ENCODE assay signal across 8 cellular contexts in genomic region chr6:45930419-45931059, GRCh38.
DNase-seq lines count a peak whose midpoint lies in the region; ATAC-seq and TF ChIP-seq lines count a peak whose summit lies in the region.

No MANE protein-coding gene starts in this region.

- peaks cover 9% of the 10 kb centered on the region for H3K4me1 Mint-ChIP-seq in activated naive CD8-positive, alpha-beta T cell treated with anti-CD3 and anti-CD28 coated beads, Interleukin-2, amount 50 U/mL, for 24 hours

- no peak overlapping the region for H3K4me3 Mint-ChIP-seq in activated naive CD8-positive, alpha-beta T cell treated with anti-CD3 and anti-CD28 coated beads, Interleukin-2, amount 50 U/mL, for 24 hours

- H3K9me3 ChIP-seq in MG63 (no peaks in the 10 kb centered on the region), heart right ventricle (no peaks in the 10 kb centered on the region)

- ATAC-seq in activated naive CD8-positive, alpha-beta T cell treated with anti-CD3 and anti-CD28 coated beads, Interleukin-2, amount 50 U/mL, for 24 hours = no peak
- ATAC-seq in heart right ventricle (peak; percentile 60 to 83 (median 80)), HG02678 (IDR thresholded peaks at IDR 0.05; ENCODE audit: unreplicated experiment) (no peak), HG03521 (IDR thresholded peaks at IDR 0.05; ENCODE audit: unreplicated experiment) (no peak)

- peak; percentile 85 for DNase-seq in ELF-1 (ENCODE audit: low read depth, low spot score)
- peak; percentile 40 for DNase-seq in MG63
- DNase-seq in SW 1271 (lab: John Stamatoyannopoulos, UW) = peak; percentile 23 to 46
- peak; percentile 71 for DNase-seq in activated naive CD8-positive, alpha-beta T cell treated with anti-CD3 and anti-CD28 coated beads, Interleukin-2, amount 50 U/mL, for 24 hours
- peak; percentile 56 to 73 for DNase-seq in heart right ventricle
- peak; percentile 45 for DNase-seq in renal cortical epithelial cell (ENCODE audit: low read depth)

- H3K27ac Mint-ChIP-seq in activated naive CD8-positive, alpha-beta T cell treated with anti-CD3 and anti-CD28 coated beads, Interleukin-2, amount 50 U/mL, for 24 hours = no peak overlapping the region

- peaks cover 0 to 69% (median 21%) of the 10 kb centered on the region in 9 donors for H3K4me1 ChIP-seq in heart right ventricle

- intact Hi-C loops in heart right ventricle (cut with DNase I) = loop anchor here in 7 of 10 donors (2.0 to 10.0 kb wide), 11 partner anchors 82 to 484 kb away; partner anchors contain the start of gene CLIC5 (in 3 of the 7)

- peak overlapping the region in 6 of 10 donors; percentile 2 to 62 (median 45) for H3K27ac ChIP-seq in heart right ventricle

- no peaks in the 10 kb centered on the region for H3K36me3 ChIP-seq in MG63
- H3K36me3 ChIP-seq in heart right ventricle = peaks cover 0 to 47% (median 0%) of the 10 kb centered on the region in 9 donors

- H3K36me3 Mint-ChIP-seq in activated naive CD8-positive, alpha-beta T cell treated with anti-CD3 and anti-CD28 coated beads, Interleukin-2, amount 50 U/mL, for 24 hours (ENCODE audit: low read depth) = no peaks in the 10 kb centered on the region

- no peak overlapping the region for H3K4me3 ChIP-seq in MG63
- H3K4me3 ChIP-seq in heart right ventricle = no peak overlapping the region

- H3K27me3 ChIP-seq in MG63 (no peaks in the 10 kb centered on the region), heart right ventricle (no peaks in the 10 kb centered on the region)

- no peaks in the 10 kb centered on the region for H3K27me3 Mint-ChIP-seq in activated naive CD8-positive, alpha-beta T cell treated with anti-CD3 and anti-CD28 coated beads, Interleukin-2, amount 50 U/mL, for 24 hours

- peak; percentile 92 to 98 (median 97) for TF ChIP-seq CTCF in heart right ventricle (IDR thresholded peaks at IDR 0.05)

- no peaks in the 10 kb centered on the region for H3K9me3 Mint-ChIP-seq in activated naive CD8-positive, alpha-beta T cell treated with anti-CD3 and anti-CD28 coated beads, Interleukin-2, amount 50 U/mL, for 24 hours

- 12 to 16% methylated on average over 7 of the region's 7 CpGs for WGBS in heart right ventricle, 2 donors

Comparison
In these comparisons a context has a peak if more than half of its experiments do, and no peak if none do; other contexts are left out.
1. DNase-seq: peak in every context shown above with its lines; median percentile 85 in ELF-1; 71 in activated naive CD8-positive, alpha-beta T cell treated with anti-CD3 and anti-CD28 coated beads, Interleukin-2, amount 50 U/mL, for 24 hours; 64 in heart right ventricle; 45 in renal cortical epithelial cell; 40 in MG63; 34 in SW 1271.
2. ATAC-seq: peak in heart right ventricle (8 of 8); none in activated naive CD8-positive, alpha-beta T cell treated with anti-CD3 and anti-CD28 coated beads, Interleukin-2, amount 50 U/mL, for 24 hours (single experiment), HG02678 (single experiment) and HG03521 (single experiment).